ENCODE assay signal across 8 cellular contexts in genomic region chr14:95156765-95157194, GRCh38. TPM values are rescaled to one million over a fixed set of nuclear protein-coding genes. Genes with fewer than 3 reads are reported as not detected.
DNase-seq lines count a peak whose midpoint lies in the region; ATAC-seq lines count a peak whose summit lies in the region.

No MANE protein-coding gene starts in this region.

- H3K36me3 ChIP-seq in NT2/D1 (ENCODE audit: insufficient read depth, insufficient read length, low read length) = peaks cover 4% of the 10 kb centered on the region

- no peaks in the 10 kb centered on the region for H3K9me3 ChIP-seq in NT2/D1 (ENCODE audit: insufficient read depth, low read length)

- H3K27me3 ChIP-seq in NT2/D1 (ENCODE audit: insufficient read depth, insufficient read length) = no peaks in the 10 kb centered on the region

- CTCF ChIA-PET in activated naive CD4-positive, alpha-beta T cell treated with anti-CD3 and anti-CD28 coated beads, Interleukin-2, amount 10 ng/mL, durations not matched to agents 7 days and 5 days (lab: Charles Lee) = interaction anchor here (0.8 kb wide), 1 partner anchor 377 kb away, joined by 3 read pairs; no protein-coding TSS in a partner anchor

- peaks cover 10% of the 10 kb centered on the region for H3K36me3 Mint-ChIP-seq in activated naive CD4-positive, alpha-beta T cell treated with anti-CD3 and anti-CD28 coated beads, Interleukin-2, amount 10 ng/mL, durations not matched to agents 7 days and 5 days

- peak overlapping the region; percentile 89 for H3K27ac Mint-ChIP-seq in activated naive CD4-positive, alpha-beta T cell treated with anti-CD3 and anti-CD28 coated beads, Interleukin-2, amount 10 ng/mL, durations not matched to agents 7 days and 5 days

- peak; percentile 23 for ATAC-seq in GM18520 (IDR thresholded peaks at IDR 0.05; ENCODE audit: unreplicated experiment)
- ATAC-seq in HG02678 (IDR thresholded peaks at IDR 0.05; ENCODE audit: unreplicated experiment) = peak; percentile 30

- H3K9ac ChIP-seq in NT2/D1 (ENCODE audit: insufficient read length, low read depth) = peak overlapping the region; percentile 92

- peak overlapping the region; percentile 75 for H3K4me3 ChIP-seq in NT2/D1 (ENCODE audit: insufficient read length, low read depth)

- no peak for DNase-seq in NT2/D1 (ENCODE audit: low read depth, low spot score)
- DNase-seq in activated naive CD4-positive, alpha-beta T cell treated with anti-CD3 and anti-CD28 coated beads, Interleukin-2, amount 10 ng/mL, durations not matched to agents 7 days and 5 days = peak; percentile 54
- DNase-seq in cardiac septum (ENCODE audit: low spot score) = peak; percentile 80
- peak; percentile 86 for DNase-seq in posterior vena cava (ENCODE audit: low spot score)
- DNase-seq in foreskin melanocyte = no peak
- no peak for DNase-seq in inferior parietal cortex (ENCODE audit: extremely low spot score)

- no peaks in the 10 kb centered on the region for H3K9me3 Mint-ChIP-seq in activated naive CD4-positive, alpha-beta T cell treated with anti-CD3 and anti-CD28 coated beads, Interleukin-2, amount 10 ng/mL, durations not matched to agents 7 days and 5 days

- H3K4me1 ChIP-seq in NT2/D1 (ENCODE audit: insufficient read depth, insufficient read length) = no peaks in the 10 kb centered on the region

- peaks cover 3% of the 10 kb centered on the region for H3K27me3 Mint-ChIP-seq in activated naive CD4-positive, alpha-beta T cell treated with anti-CD3 and anti-CD28 coated beads, Interleukin-2, amount 10 ng/mL, durations not matched to agents 7 days and 5 days

- H3K4me1 Mint-ChIP-seq in activated naive CD4-positive, alpha-beta T cell treated with anti-CD3 and anti-CD28 coated beads, Interleukin-2, amount 10 ng/mL, durations not matched to agents 7 days and 5 days = peaks cover 48% of the 10 kb centered on the region

- peak overlapping the region; percentile 78 for H3K4me3 Mint-ChIP-seq in activated naive CD4-positive, alpha-beta T cell treated with anti-CD3 and anti-CD28 coated beads, Interleukin-2, amount 10 ng/mL, durations not matched to agents 7 days and 5 days

- intact Hi-C loops in cardiac septum (cut with DNase I) (no loop called here), posterior vena cava (cut with DNase I) (loop anchor here in 1 of 2 donors (5.0 to 10.0 kb wide), 2 partner anchors 458 to 984 kb away; partner anchors contain the start of gene PPP4R4)

RNA-seq across cellular contexts. Expression of gene DICER1, which starts 0.5 kb away (rescaled TPM):
- total RNA-seq in cardiac septum = 33.1 TPM
- total RNA-seq in posterior vena cava = 10 to 100 TPM; 52.4 to 52.5 TPM

Comparison
In these comparisons a context has a peak if more than half of its experiments do, and no peak if none do; other contexts are left out.
1. DNase-seq: peak in activated naive CD4-positive, alpha-beta T cell treated with anti-CD3 and anti-CD28 coated beads, Interleukin-2, amount 10 ng/mL, durations not matched to agents 7 days and 5 days (single experiment), cardiac septum (single experiment) and posterior vena cava (single experiment); none in NT2/D1 (single experiment), foreskin melanocyte (single experiment) and inferior parietal cortex (single experiment).